12 cellular contexts compared by ENCODE assay signal in genomic region chr7:91945476-91945875, GRCh38. TPM values are rescaled to one million over a fixed set of nuclear protein-coding genes. Genes with fewer than 3 reads are reported as not detected.
DNase-seq lines count a peak whose midpoint lies in the region; ATAC-seq and TF ChIP-seq lines count a peak whose summit lies in the region.
"Had no signal": no experiment of that assay in that cellular context is flagged by ENCODE, and none has a peak within 500 bp of the region (broad histone marks: within the 10 kb centered on the region; RNA-seq: fewer than 3 reads in every experiment).

No MANE protein-coding gene starts in this region.

- CTCF ChIA-PET in activated CD4-positive, alpha-beta T cell treated with anti-CD3 and anti-CD28 coated beads for 36 hours (lab: Charles Lee): interaction anchor here (0.8 kb wide), 1 partner anchor 502 kb away, joined by 3 read pairs; the partner anchor contains the start of gene GATAD1

- H3K36me3 Mint-ChIP-seq in activated CD4-positive, alpha-beta T cell treated with anti-CD3 and anti-CD28 coated beads for 36 hours (ENCODE audit: low read depth): peaks cover 14% of the 10 kb centered on the region

- POLR2A ChIA-PET in activated CD4-positive, alpha-beta T cell treated with anti-CD3 and anti-CD28 coated beads for 36 hours (lab: Charles Lee): no interaction called here

- no peak overlapping the region for H3K4me3 Mint-ChIP-seq in activated CD4-positive, alpha-beta T cell treated with anti-CD3 and anti-CD28 coated beads for 36 hours
- H3K4me3 Mint-ChIP-seq: activated naive CD4-positive, alpha-beta T cell treated with anti-CD3 and anti-CD28 coated beads, Interleukin-2, amount 50 U/mL, for 24 hours had no signal

- H3K27me3 Mint-ChIP-seq in activated CD4-positive, alpha-beta T cell treated with anti-CD3 and anti-CD28 coated beads for 36 hours: no peaks in the 10 kb centered on the region
- H3K27me3 Mint-ChIP-seq: activated naive CD4-positive, alpha-beta T cell treated with anti-CD3 and anti-CD28 coated beads, Interleukin-2, amount 50 U/mL, for 24 hours had no signal

- DNase-seq in DMS53 (lab: John Stamatoyannopoulos, UW): peak; percentile 60
- peak; percentile 20 for DNase-seq in NOMO-1 treated with dmso at 0.1 percent for 144 hours (lab: John Stamatoyannopoulos, UW; ENCODE audit: unreplicated experiment)
- DNase-seq in erythroblast (lab: John Stamatoyannopoulos, UW): peak; percentile 2 to 5
- no peak for DNase-seq in sciatic nerve (ENCODE audit: low spot score)
- no peak for DNase-seq in iPS-NIHi11 (ENCODE audit: low spot score)
- DNase-seq in activated CD4-positive, alpha-beta T cell treated with anti-CD3 and anti-CD28 coated beads for 36 hours: no peak
- DNase-seq: hippocampal formation, NCI-H2081 treated with DMSO at 0.1 percent for 48 hours, T1000 had no signal

- H3K27ac Mint-ChIP-seq in activated CD4-positive, alpha-beta T cell treated with anti-CD3 and anti-CD28 coated beads for 36 hours: no peak overlapping the region
- H3K27ac Mint-ChIP-seq: activated naive CD4-positive, alpha-beta T cell treated with anti-CD3 and anti-CD28 coated beads, Interleukin-2, amount 50 U/mL, for 24 hours had no signal

- H3K4me1 Mint-ChIP-seq in activated CD4-positive, alpha-beta T cell treated with anti-CD3 and anti-CD28 coated beads for 36 hours: peaks cover 44% of the 10 kb centered on the region

- peaks cover 4% of the 10 kb centered on the region for H3K9me3 Mint-ChIP-seq in activated CD4-positive, alpha-beta T cell treated with anti-CD3 and anti-CD28 coated beads for 36 hours (ENCODE audit: low read depth)
- H3K9me3 Mint-ChIP-seq: activated naive CD4-positive, alpha-beta T cell treated with anti-CD3 and anti-CD28 coated beads, Interleukin-2, amount 50 U/mL, for 24 hours had no signal

- ATAC-seq in sciatic nerve: peak; percentile 47
- ATAC-seq in GM19035 (IDR thresholded peaks at IDR 0.05; ENCODE audit: unreplicated experiment): no peak
- ATAC-seq in GM18907 (IDR thresholded peaks at IDR 0.05; ENCODE audit: unreplicated experiment): no peak
- no peak for ATAC-seq in activated CD4-positive, alpha-beta T cell treated with anti-CD3 and anti-CD28 coated beads for 36 hours

- no peak for TF ChIP-seq POLR2A in erythroblast (IDR thresholded peaks at IDR 0.05; ENCODE audit: low read length)

- intact Hi-C loops in sciatic nerve (cut with DNase I): no loop called here
- intact Hi-C loops in activated CD4-positive, alpha-beta T cell treated with anti-CD3 and anti-CD28 coated beads for 36 hours (cut with DNase I, micrococcal nuclease): loop anchor here in 1 of 2 experiments (10.0 kb wide), 1 partner anchor 1601 kb away; the partner anchor contains the start of gene GTPBP10

RNA-seq across cellular contexts. Expression of gene AKAP9, which starts 4.8 kb away (rescaled TPM):
- total RNA-seq in sciatic nerve: 84.5 TPM
- total RNA-seq in activated CD4-positive, alpha-beta T cell treated with anti-CD3 and anti-CD28 coated beads for 36 hours: 10 to 100 TPM; 25.3 to 25.4 TPM

Comparison
In these comparisons a context has a peak if more than half of its experiments do, and no peak if none do; other contexts are left out.
1. DNase-seq: peak in DMS53 (single experiment), NOMO-1 treated with dmso at 0.1 percent for 144 hours (single experiment) and erythroblast (2 of 2); none in sciatic nerve (single experiment), iPS-NIHi11 (single experiment) and activated CD4-positive, alpha-beta T cell treated with anti-CD3 and anti-CD28 coated beads for 36 hours (single experiment).